ENCODE assay signal across 26 cellular contexts in the genomic region with DNA sequence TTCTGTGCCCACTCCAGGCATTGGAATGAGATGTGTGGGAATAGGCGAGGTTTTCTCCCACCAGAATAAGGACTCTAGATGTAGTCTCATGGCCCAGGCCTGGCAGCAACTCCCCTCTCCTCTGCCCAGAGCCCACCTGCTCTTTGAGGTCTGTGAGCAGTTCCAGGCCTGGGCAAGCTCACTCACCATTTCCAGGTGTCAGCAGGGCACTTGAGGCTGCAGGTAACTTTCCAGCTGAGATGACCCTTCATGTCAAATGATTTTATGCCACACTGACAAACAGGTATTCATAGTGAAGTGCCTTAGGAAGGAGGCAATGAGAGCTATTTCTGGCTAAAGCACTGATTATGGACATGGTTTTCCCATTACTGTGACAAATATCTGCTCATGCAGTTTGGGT.
"Had no signal": no experiment of that assay in that cellular context is flagged by ENCODE, and none has a peak within 500 bp of the region (broad histone marks: within the 10 kb centered on the region; RNA-seq: fewer than 3 reads in every experiment).

No MANE protein-coding gene starts in this region.

- H3K9me3 Mint-ChIP-seq: activated CD4-positive, alpha-beta T cell treated with anti-CD3 and anti-CD28 coated beads, Interleukin-2, amount 10 ng/mL, durations not matched to agents 24 days and 14 days; activated T-cell treated with anti-CD3 and anti-CD28 coated beads, Interleukin-2, amount 50 U/mL, for 4 hours had no signal

- H3K36me3 Mint-ChIP-seq: activated CD4-positive, alpha-beta memory T cell treated with anti-CD3 and anti-CD28 coated beads for 36 hours; stimulated activated naive B cell treated with anti-CD40 and anti-IgM and Interleukin-4, amounts not matched to agents 10 μg/mL and 1 μg/mL and 100 μg/mL, for 72 hours had no signal

- DNase-seq: activated CD4-positive, alpha-beta memory T cell treated with anti-CD3 and anti-CD28 coated beads for 36 hours; activated CD4-positive, alpha-beta T cell treated with anti-CD3 and anti-CD28 coated beads, Interleukin-2, amount 10 ng/mL, durations not matched to agents 24 days and 14 days; activated CD4-positive, CD25-positive, alpha-beta regulatory T cell treated with anti-CD3 and anti-CD28 coated beads, Interleukin-2, amount 50 U/mL, for 72 hours; activated CD8-positive, alpha-beta memory T cell treated with anti-CD3 and anti-CD28 coated beads, Interleukin-2, amount 50 U/mL, for 48 hours; activated gamma-delta T cell treated with Interleukin-2 at 50 U/mL for 16 hours; activated naive CD4-positive, alpha-beta T cell treated with anti-CD3 and anti-CD28 coated beads, Interleukin-2, amount 50 U/mL, for 16 hours; activated T-cell treated with anti-CD3 and anti-CD28 coated beads, Interleukin-2, amount 50 U/mL, for 4 hours; amniotic stem cell; dermis blood vessel endothelial cell; effector CD4-positive, alpha-beta T cell; foreskin keratinocyte; kidney glomerular epithelial cell; mammary epithelial cell; stimulated activated CD4-positive, alpha-beta T cell treated with anti-CD3 and anti-CD28 coated beads, Interleukin-1b, Interleukin-23, amount 100 ng/mL, for 48 hours; stimulated activated CD4-positive, alpha-beta T cell treated with anti-CD3 and anti-CD28 coated beads, Interleukin-4, amount 100 ng/mL, for 4 hours; stimulated activated CD8-positive, alpha-beta memory T cell treated with anti-CD3 and anti-CD28 coated beads, Interleukin-4, amount 100 ng/mL, for 48 hours; stimulated activated naive B cell treated with anti-CD40 and anti-IgM and Interleukin-4, amounts not matched to agents 10 μg/mL and 1 μg/mL and 100 μg/mL, for 72 hours; T-helper 17 cell; T1000 had no signal

- H3K4me1 ChIP-seq: foreskin keratinocyte, tibial nerve had no signal

- H3K27ac Mint-ChIP-seq: activated CD4-positive, alpha-beta memory T cell treated with anti-CD3 and anti-CD28 coated beads for 36 hours; activated CD4-positive, alpha-beta T cell treated with anti-CD3 and anti-CD28 coated beads, Interleukin-2, amount 10 ng/mL, durations not matched to agents 24 days and 14 days; activated T-helper 17 cell treated with anti-CD3 and anti-CD28 coated beads, Interleukin-2, amount 50 U/mL, for 72 hours; nephron; progenitor cell of endocrine pancreas; stimulated activated naive B cell treated with anti-CD40 and anti-IgM and Interleukin-4, amounts not matched to agents 10 μg/mL and 1 μg/mL and 100 μg/mL, for 72 hours; T-helper 17 cell had no signal

- H3K27ac ChIP-seq: esophagus muscularis mucosa, foreskin keratinocyte, suprapubic skin, tibial nerve had no signal

- H3K4me3 ChIP-seq: esophagus muscularis mucosa, smooth muscle cell, suprapubic skin, tibial nerve had no signal

- H3K27me3 ChIP-seq: esophagus muscularis mucosa, foreskin keratinocyte, suprapubic skin, tibial nerve had no signal

- H3K9me3 ChIP-seq: esophagus muscularis mucosa, suprapubic skin had no signal

- H3K4me3 Mint-ChIP-seq: activated CD4-positive, alpha-beta memory T cell treated with anti-CD3 and anti-CD28 coated beads for 36 hours; activated CD4-positive, alpha-beta T cell treated with anti-CD3 and anti-CD28 coated beads, Interleukin-2, amount 10 ng/mL, durations not matched to agents 24 days and 14 days; activated T-cell treated with anti-CD3 and anti-CD28 coated beads, Interleukin-2, amount 50 U/mL, for 4 hours; activated T-helper 17 cell treated with anti-CD3 and anti-CD28 coated beads, Interleukin-2, amount 50 U/mL, for 72 hours; nephron; stimulated activated naive B cell treated with anti-CD40 and anti-IgM and Interleukin-4, amounts not matched to agents 10 μg/mL and 1 μg/mL and 100 μg/mL, for 72 hours; T-helper 17 cell had no signal

- H3K36me3 ChIP-seq: esophagus muscularis mucosa, suprapubic skin, tibial nerve had no signal

- H3K27me3 Mint-ChIP-seq: activated CD4-positive, alpha-beta memory T cell treated with anti-CD3 and anti-CD28 coated beads for 36 hours; activated CD4-positive, alpha-beta T cell treated with anti-CD3 and anti-CD28 coated beads, Interleukin-2, amount 10 ng/mL, durations not matched to agents 24 days and 14 days; activated T-helper 17 cell treated with anti-CD3 and anti-CD28 coated beads, Interleukin-2, amount 50 U/mL, for 72 hours; progenitor cell of endocrine pancreas had no signal

- H3K4me1 Mint-ChIP-seq: activated CD4-positive, alpha-beta T cell treated with anti-CD3 and anti-CD28 coated beads, Interleukin-2, amount 10 ng/mL, durations not matched to agents 24 days and 14 days; activated T-helper 17 cell treated with anti-CD3 and anti-CD28 coated beads, Interleukin-2, amount 50 U/mL, for 72 hours; nephron; T-helper 17 cell had no signal

- ATAC-seq: activated T-cell treated with anti-CD3 and anti-CD28 coated beads, Interleukin-2, amount 50 U/mL, for 4 hours; activated T-helper 17 cell treated with anti-CD3 and anti-CD28 coated beads, Interleukin-2, amount 50 U/mL, for 72 hours; stimulated activated naive B cell treated with anti-CD40 and anti-IgM and Interleukin-4, amounts not matched to agents 10 μg/mL and 1 μg/mL and 100 μg/mL, for 72 hours; T-helper 17 cell had no signal
